8 cellular contexts compared by ENCODE assay signal in the genomic region with DNA sequence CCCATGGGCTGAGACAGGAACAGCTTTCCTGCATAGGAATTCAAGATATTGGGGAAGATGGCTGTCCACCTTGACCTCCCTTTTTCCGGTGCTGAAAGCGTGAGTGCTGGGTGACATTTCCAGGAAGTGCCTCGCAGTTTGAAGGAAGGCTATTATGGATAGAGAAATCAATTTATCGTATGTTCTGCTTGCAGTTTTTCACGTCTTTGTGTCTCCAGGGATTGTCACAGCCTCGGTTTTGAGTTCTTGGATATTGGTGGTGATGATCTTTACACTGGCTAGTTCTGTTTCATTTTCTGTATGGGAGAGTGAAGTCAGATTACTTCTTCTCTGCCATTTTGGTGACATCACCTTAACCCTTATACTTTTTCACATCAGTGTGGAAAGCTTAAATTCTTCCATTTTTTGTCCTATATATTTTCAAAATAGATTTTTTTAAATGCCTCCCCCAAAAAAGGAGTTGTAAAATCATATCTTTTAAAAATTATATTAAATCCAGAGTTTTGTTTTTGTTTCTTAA.
DNase-seq lines count a peak whose midpoint lies in the region; ATAC-seq and TF ChIP-seq lines count a peak whose summit lies in the region.

No MANE protein-coding gene starts in this region.

- H3K27me3 Mint-ChIP-seq in endodermal cell (ENCODE audit: insufficient read depth): peaks cover under 1% of the 10 kb centered on the region

- H3K9ac ChIP-seq in mesenchymal stem cell (ENCODE audit: low read length) (peak overlapping the region; percentile 38), endodermal cell (ENCODE audit: extremely low read depth, low read length, poor library complexity, severe bottlenecking) (no peak overlapping the region)

- WGBS in mesenchymal stem cell: 75% methylated on average over 6 of the region's 6 CpGs
- WGBS in aorta, 2 donors: 62 to 64% methylated on average over 6 of the region's 6 CpGs
- WGBS in endodermal cell (ENCODE audit: insufficient coverage in 1 of 2, insufficient read length in 1 of 2), 2 experiments: 85 to 100% methylated on average over 4 to 6 of the region's 6 CpGs

- H3K36me3 Mint-ChIP-seq in endodermal cell (ENCODE audit: low read depth): no peaks in the 10 kb centered on the region

- no peak for DNase-seq in mesenchymal stem cell
- DNase-seq in NCI-H2081 treated with DMSO at 0.1 percent for 48 hours (lab: John Stamatoyannopoulos, UW): no peak
- DNase-seq in aorta: no peak
- DNase-seq in activated effector memory CD4-positive, alpha-beta T cell treated with anti-CD3 and anti-CD28 coated beads, Interleukin-2, amount 50 U/mL, for 16 hours: no peak
- DNase-seq in endodermal cell: no peak

- H3K4me3 ChIP-seq in mesenchymal stem cell (ENCODE audit: insufficient read depth in 1 of 2, low read depth in 1 of 2, low read length in 2 of 2): peak overlapping the region in 1 of 2 experiments; percentile 66
- H3K4me3 ChIP-seq in aorta (ENCODE audit: low read length in 2 of 2): no peak overlapping the region
- no peak overlapping the region for H3K4me3 ChIP-seq in endodermal cell (ENCODE audit: low read length)

- H3K4me1 ChIP-seq in mesenchymal stem cell (ENCODE audit: control insufficient read depth, insufficient read depth, low read depth, low read length) (peaks cover 4% of the 10 kb centered on the region), aorta (ENCODE audit: control insufficient read depth in 1 of 2, insufficient read depth in 2 of 2, low read length in 2 of 2) (no peaks in the 10 kb centered on the region), endodermal cell (ENCODE audit: control insufficient read depth, insufficient read depth, low read length) (no peaks in the 10 kb centered on the region)

- TF ChIP-seq CTCF in endodermal cell (conservative IDR thresholded peaks at IDR 0.05): no peak

- ATAC-seq in GM18511 (IDR thresholded peaks at IDR 0.05; ENCODE audit: unreplicated experiment) (peak; percentile 64), GM21737 (IDR thresholded peaks at IDR 0.05; ENCODE audit: unreplicated experiment) (peak; percentile 43), aorta (ENCODE audit: low FRiP score) (no peak)

- no peak overlapping the region for H3K4ac ChIP-seq in mesenchymal stem cell (ENCODE audit: low read depth in 1 of 2, low read length in 2 of 2)

- no peak overlapping the region for H3K27ac Mint-ChIP-seq in endodermal cell

- no peak overlapping the region for H3K4me2 ChIP-seq in mesenchymal stem cell (ENCODE audit: low read length, poor library complexity, severe bottlenecking)

- H2BK15ac ChIP-seq in mesenchymal stem cell (ENCODE audit: low read depth, poor library complexity, severe bottlenecking): no peak overlapping the region

- H3K79me1 ChIP-seq in mesenchymal stem cell (replicated peaks; ENCODE audit: low read length, poor library complexity, severe bottlenecking): no peaks in the 10 kb centered on the region

- intact Hi-C loops in aorta (cut with DNase I): loop anchor here (2.0 kb wide), 1 partner anchor 221 kb away; no protein-coding TSS in a partner anchor

- no peak overlapping the region for H4K91ac ChIP-seq in mesenchymal stem cell (ENCODE audit: low read length)

- H3K27me3 ChIP-seq in mesenchymal stem cell (ENCODE audit: control insufficient read depth in 1 of 2, insufficient read depth in 1 of 2, low read length in 2 of 2): peaks cover 0 to 3% of the 10 kb centered on the region in 2 experiments
- H3K27me3 ChIP-seq in aorta (ENCODE audit: control insufficient read depth in 1 of 2, insufficient read depth in 2 of 2, low read length in 1 of 2): no peaks in the 10 kb centered on the region
- H3K27me3 ChIP-seq in endodermal cell (ENCODE audit: control insufficient read depth, insufficient read depth, low read length, poor library complexity, severe bottlenecking): no peaks in the 10 kb centered on the region

- H2BK5ac ChIP-seq in mesenchymal stem cell (ENCODE audit: low read depth, low read length, poor library complexity, severe bottlenecking): no peak overlapping the region

- H3K18ac ChIP-seq in mesenchymal stem cell (ENCODE audit: low read depth in 1 of 2, low read length in 2 of 2): no peak overlapping the region

- no peak overlapping the region for H2AFZ ChIP-seq in mesenchymal stem cell (ENCODE audit: low read depth, low read length)

- H3K9me3 ChIP-seq in KOPT-K1 (ENCODE audit: insufficient read depth, low read length, poor library complexity, severe bottlenecking) (peaks cover 6% of the 10 kb centered on the region), mesenchymal stem cell (ENCODE audit: control insufficient read depth, low read length) (peaks cover 5% of the 10 kb centered on the region), aorta (ENCODE audit: control insufficient read depth, low read length) (peaks cover 5% of the 10 kb centered on the region), endodermal cell (ENCODE audit: control insufficient read depth, low read length) (peaks cover 19% of the 10 kb centered on the region)

- no peak overlapping the region for H3K23ac ChIP-seq in mesenchymal stem cell (ENCODE audit: low read length in 2 of 2)

- H3K9me3 Mint-ChIP-seq in endodermal cell: peaks cover 5% of the 10 kb centered on the region

- H2BK12ac ChIP-seq in mesenchymal stem cell (ENCODE audit: low read length in 2 of 2): no peak overlapping the region

- H3K4me3 Mint-ChIP-seq in endodermal cell: no peak overlapping the region

- H3K27ac ChIP-seq in KOPT-K1 (ENCODE audit: low read depth, low read length, poor library complexity, severe bottlenecking) (peak overlapping the region; percentile 66), mesenchymal stem cell (ENCODE audit: low read length, poor library complexity, severe bottlenecking) (no peak overlapping the region), aorta (ENCODE audit: low read depth in 1 of 2, low read length in 2 of 2) (no peak overlapping the region), endodermal cell (ENCODE audit: low read depth, low read length) (no peak overlapping the region)

- no peak overlapping the region for H2AK5ac ChIP-seq in mesenchymal stem cell (ENCODE audit: low read length, severe bottlenecking)

- H3K14ac ChIP-seq in mesenchymal stem cell (ENCODE audit: low read length in 2 of 2): no peak overlapping the region

- no peak overlapping the region for H2BK120ac ChIP-seq in mesenchymal stem cell (ENCODE audit: low read depth, low read length)

- peaks cover 3% of the 10 kb centered on the region for H3K4me1 Mint-ChIP-seq in endodermal cell

- no peak overlapping the region for H4K8ac ChIP-seq in mesenchymal stem cell (ENCODE audit: low read length)

- H3K36me3 ChIP-seq in KOPT-K1 (ENCODE audit: insufficient read depth, low read length) (no peaks in the 10 kb centered on the region), mesenchymal stem cell (ENCODE audit: control insufficient read depth in 1 of 2, insufficient read depth in 2 of 2, low read depth in 1 of 2, low read length in 2 of 2) (no peaks in the 10 kb centered on the region), aorta (ENCODE audit: control insufficient read depth in 1 of 2, insufficient read depth in 2 of 2, low read length in 1 of 2) (no peaks in the 10 kb centered on the region), endodermal cell (ENCODE audit: control insufficient read depth, insufficient read depth, low read length) (no peaks in the 10 kb centered on the region)
